ENCODE assay signal across 21 cellular contexts in the genomic region with DNA sequence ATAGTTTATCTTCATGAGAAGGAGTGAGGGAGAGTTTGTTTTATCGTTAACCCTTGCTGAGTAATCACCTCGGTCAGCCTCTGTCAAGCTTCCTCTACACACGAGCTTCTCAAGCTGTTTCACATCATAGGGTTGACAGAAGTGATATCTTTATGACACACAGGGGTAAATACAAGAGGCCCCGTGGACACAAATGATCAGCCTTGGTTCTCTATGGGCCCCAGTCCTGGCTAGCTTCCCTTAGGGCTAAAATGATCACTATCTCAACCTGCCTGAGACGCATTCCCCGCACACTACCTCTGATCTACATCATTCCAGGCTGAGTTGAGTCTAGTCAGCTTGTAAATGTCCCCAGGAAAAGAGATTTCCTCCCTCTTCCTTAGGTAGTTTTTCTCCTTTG. TPM values are rescaled to one million over a fixed set of nuclear protein-coding genes. Genes with fewer than 3 reads are reported as not detected.
A peak's percentile ranks its signal among the peaks of the same experiment; 100 is the strongest.
DNase-seq lines count a peak whose midpoint lies in the region; ATAC-seq and TF ChIP-seq lines count a peak whose summit lies in the region.
"Had no signal": no experiment of that assay in that cellular context is flagged by ENCODE, and none has a peak within 500 bp of the region (broad histone marks: within the 10 kb centered on the region; RNA-seq: fewer than 3 reads in every experiment).

No MANE protein-coding gene starts in this region.

- H3K9me3 ChIP-seq in IMR-90 (ENCODE audit: control insufficient read depth, insufficient read depth, low read length) (no peaks in the 10 kb centered on the region), mesenchymal stem cell (ENCODE audit: control insufficient read depth, low read length) (peaks cover 13% of the 10 kb centered on the region), heart right ventricle (peaks cover 0 to 19% (median 9%) of the 10 kb centered on the region in 11 donors)
- H3K9me3 ChIP-seq: ovary had no signal

- H3K56ac ChIP-seq in IMR-90 (ENCODE audit: extremely low read depth, insufficient read depth, low read length), result no peak overlapping the region

- no peaks in the 10 kb centered on the region for H4K20me1 ChIP-seq in IMR-90 (ENCODE audit: insufficient read depth, low read length)

- H2AFZ ChIP-seq in IMR-90 (replicated peaks; ENCODE audit: low read length, poor library complexity), result peak overlapping the region; percentile 75
- no peak overlapping the region for H2AFZ ChIP-seq in mesenchymal stem cell (ENCODE audit: low read depth, low read length)

- POLR2A ChIA-PET in IMR-90 (lab: Charles Lee; ENCODE audit: unreplicated experiment), result no interaction called here
- POLR2A ChIA-PET in WTC11 (lab: Charles Lee), result no interaction called here

- intact Hi-C loops in IMR-90 (cut with micrococcal nuclease) (no loop called here), heart right ventricle (cut with DNase I) (no loop called here)

- H3K27me3 Mint-ChIP-seq in WTC11 (ENCODE audit: low read depth), result no peaks in the 10 kb centered on the region; the same call in 1 of the 2 replicates

- H2BK20ac ChIP-seq in IMR-90 (ENCODE audit: low read depth, low read length), result no peak overlapping the region

- CTCF ChIA-PET in IMR-90 (lab: Yijun Ruan, JAX) (no interaction called here), WTC11 (lab: Charles Lee) (no interaction called here)

- H3K14ac ChIP-seq in IMR-90 (replicated peaks; ENCODE audit: low read depth, low read length) (no peak overlapping the region), mesenchymal stem cell (ENCODE audit: low read length in 2 of 2) (no peak overlapping the region)

- no TSS peak for BruUV-seq in IMR-90 (replicated peaks; lab: Mats Ljungman, UMichigan)

- H2AK5ac ChIP-seq in IMR-90 (ENCODE audit: low read depth, low read length) (no peak overlapping the region), mesenchymal stem cell (ENCODE audit: low read length, severe bottlenecking) (no peak overlapping the region)

- WGBS in IMR-90 (ENCODE audit: extremely low coverage in 2 of 2, insufficient read length in 1 of 2), 2 experiments, result no CpG with 5 or more reads among the region's 6 CpGs
- 31% methylated on average over 6 of the region's 6 CpGs for WGBS in mesenchymal stem cell
- whole genome bisulfite sequencing in heart right ventricle, 2 donors, result 48% methylated on average over 6 of the region's 6 CpGs

- peaks cover 9% of the 10 kb centered on the region for H3K36me3 Mint-ChIP-seq in WTC11
- H3K36me3 Mint-ChIP-seq: brain had no signal

- H3K9me1 ChIP-seq in IMR-90 (ENCODE audit: insufficient read depth, low read length), result no peaks in the 10 kb centered on the region

- in situ Hi-C loops in IMR-90 (cut with MboI; ENCODE audit: low sequenced_read_pairs), result no loop called here

- H2BK12ac ChIP-seq in mesenchymal stem cell (ENCODE audit: low read length in 2 of 2), result no peak overlapping the region

- no peak for TF ChIP-seq CTCF in IMR-90 (conservative IDR thresholded peaks at IDR 0.05; ENCODE audit: low read depth, low read length)
- no peak for TF ChIP-seq CTCF in WTC11 (IDR thresholded peaks at IDR 0.05)
- no peak for TF ChIP-seq CTCF in heart right ventricle (IDR thresholded peaks at IDR 0.05)

- H4K5ac ChIP-seq in IMR-90 (ENCODE audit: low read depth, low read length), result no peak overlapping the region

- H2BK5ac ChIP-seq in IMR-90 (ENCODE audit: low read depth, low read length, poor library complexity, severe bottlenecking) (no peak overlapping the region), mesenchymal stem cell (ENCODE audit: low read depth, low read length, poor library complexity, severe bottlenecking) (no peak overlapping the region)

- H3K9ac ChIP-seq in IMR-90 (ENCODE audit: low read depth, low read length) (no peak overlapping the region), mesenchymal stem cell (ENCODE audit: low read length) (no peak overlapping the region)

- no peak overlapping the region for H3K4me3 ChIP-seq in IMR-90 (ENCODE audit: insufficient read depth, low read depth, low read length)
- no peak overlapping the region for H3K4me3 ChIP-seq in mesenchymal stem cell (ENCODE audit: insufficient read depth in 1 of 2, low read depth in 1 of 2, low read length in 2 of 2)
- no peak overlapping the region for H3K4me3 ChIP-seq in heart right ventricle
- H3K4me3 ChIP-seq: adrenal gland, heart left ventricle, left ventricle myocardium inferior, ovary, upper lobe of left lung had no signal

- no peak for TF ChIP-seq POLR2A in IMR-90 (IDR thresholded peaks at IDR 0.05; ENCODE audit: low read depth, low read length)

- H3K4me1 Mint-ChIP-seq in WTC11, result 0 out of 2 replicates have a peak, but pooled peaks cover 4% of the 10 kb centered on the region
- H3K4me1 Mint-ChIP-seq: nephron had no signal

- H3K27ac ChIP-seq in IMR-90 (ENCODE audit: insufficient read depth, low read length) (no peak overlapping the region), mesenchymal stem cell (ENCODE audit: low read length, poor library complexity, severe bottlenecking) (no peak overlapping the region), heart right ventricle (no peak overlapping the region)
- H3K27ac ChIP-seq: adrenal gland, heart left ventricle, left ventricle myocardium inferior, ovary, upper lobe of left lung had no signal

- DNase-seq in IMR-90 (peak; percentile 44), WTC11 (ENCODE audit: low spot score) (no peak), mesenchymal stem cell (peak; percentile 20), NCI-H2029 treated with DMSO at 0.1 percent for 48 hours (lab: John Stamatoyannopoulos, UW) (no peak), heart right ventricle (no peak), inferior parietal cortex (ENCODE audit: extremely low spot score) (no peak)
- DNase-seq: activated CD4-positive, alpha-beta T cell treated with anti-CD3 and anti-CD28 coated beads, Interleukin-2, amount 50 U/mL, for 4 hours; activated naive CD4-positive, alpha-beta T cell treated with anti-CD3 and anti-CD28 coated beads for 36 hours; adrenal gland; heart left ventricle; left ventricle myocardium inferior; NCI-H1092; NCI-H187 treated with DMSO at 0.1 percent for 48 hours; NCI-H526; ovary; RPMI8226; stimulated activated CD4-positive, alpha-beta T cell treated with anti-CD3 and anti-CD28 coated beads, Interleukin-2, amount 100 ng/mL, for 48 hours; upper lobe of left lung had no signal

- no peak overlapping the region for H2AK9ac ChIP-seq in IMR-90 (replicated peaks; ENCODE audit: low read depth, low read length, poor library complexity)

- H3K36me3 ChIP-seq in IMR-90 (ENCODE audit: control insufficient read depth, insufficient read depth, low read length) (no peaks in the 10 kb centered on the region), mesenchymal stem cell (ENCODE audit: control insufficient read depth in 1 of 2, insufficient read depth in 2 of 2, low read depth in 1 of 2, low read length in 2 of 2) (no peaks in the 10 kb centered on the region), heart right ventricle (no peaks in the 10 kb centered on the region)
- H3K36me3 ChIP-seq: adrenal gland, heart left ventricle, left ventricle myocardium inferior, ovary, upper lobe of left lung had no signal

- no peak overlapping the region for H4K91ac ChIP-seq in IMR-90 (ENCODE audit: insufficient read depth, low read depth, low read length)
- no peak overlapping the region for H4K91ac ChIP-seq in mesenchymal stem cell (ENCODE audit: low read length)

- H3K4me3 Mint-ChIP-seq in WTC11, result no peak overlapping the region
- H3K4me3 Mint-ChIP-seq: activated naive CD4-positive, alpha-beta T cell treated with anti-CD3 and anti-CD28 coated beads for 36 hours; brain; nephron had no signal

- H3K18ac ChIP-seq in IMR-90 (ENCODE audit: low read depth, low read length) (no peak overlapping the region), mesenchymal stem cell (ENCODE audit: low read depth in 1 of 2, low read length in 2 of 2) (no peak overlapping the region)

- dilution Hi-C loops in IMR-90 (cut with HindIII; ENCODE audit: low sequenced_read_pairs, unreplicated experiment), result no loop called here

- H3K27me3 ChIP-seq in IMR-90 (ENCODE audit: control insufficient read depth, insufficient read depth, low read length) (peaks cover 1% of the 10 kb centered on the region; the same call in 1 of the 2 replicates), mesenchymal stem cell (ENCODE audit: control insufficient read depth in 1 of 2, insufficient read depth in 1 of 2, low read length in 2 of 2) (no peaks in the 10 kb centered on the region), heart right ventricle (no peaks in the 10 kb centered on the region)
- H3K27me3 ChIP-seq: adrenal gland, heart left ventricle, ovary, upper lobe of left lung had no signal

- ATAC-seq in IMR-90 (ENCODE audit: low read depth) (peak; percentile 24), WTC11 (no peak), heart right ventricle (no peak), GM18867 (IDR thresholded peaks at IDR 0.05; ENCODE audit: unreplicated experiment) (no peak)
- ATAC-seq: heart left ventricle had no signal

- H3K27ac Mint-ChIP-seq in WTC11, result peak overlapping the region; percentile 68; the same call in 1 of the 2 replicates
- H3K27ac Mint-ChIP-seq: activated naive CD4-positive, alpha-beta T cell treated with anti-CD3 and anti-CD28 coated beads for 36 hours; brain had no signal

- H3K4ac ChIP-seq in IMR-90 (ENCODE audit: low read depth, low read length), result no peak overlapping the region
- H3K4ac ChIP-seq in mesenchymal stem cell (ENCODE audit: low read depth in 1 of 2, low read length in 2 of 2), result no peak overlapping the region

- H4K8ac ChIP-seq in IMR-90 (ENCODE audit: low read depth in 2 of 2, low read length in 2 of 2) (no peak overlapping the region), mesenchymal stem cell (ENCODE audit: low read length) (no peak overlapping the region)

- H2BK120ac ChIP-seq in IMR-90 (ENCODE audit: low read depth, low read length), result no peak overlapping the region
- H2BK120ac ChIP-seq in mesenchymal stem cell (ENCODE audit: low read depth, low read length), result no peak overlapping the region

- no peaks in the 10 kb centered on the region for H3K79me1 ChIP-seq in IMR-90 (ENCODE audit: low read depth in 1 of 2, low read length in 2 of 2)
- no peaks in the 10 kb centered on the region for H3K79me1 ChIP-seq in mesenchymal stem cell (replicated peaks; ENCODE audit: low read length, poor library complexity, severe bottlenecking)

- H2BK15ac ChIP-seq in IMR-90 (ENCODE audit: low read depth, low read length) (no peak overlapping the region), mesenchymal stem cell (ENCODE audit: low read depth, poor library complexity, severe bottlenecking) (no peak overlapping the region)

- H3K4me2 ChIP-seq in IMR-90 (ENCODE audit: low read depth, low read length), result no peak overlapping the region
- no peak overlapping the region for H3K4me2 ChIP-seq in mesenchymal stem cell (ENCODE audit: low read length, poor library complexity, severe bottlenecking)

- TF ChIP-seq RAD21 in IMR-90 (IDR thresholded peaks at IDR 0.05; ENCODE audit: low read length), result no peak

- no peak overlapping the region for H3K23ac ChIP-seq in IMR-90 (ENCODE audit: low read depth, low read length)
- no peak overlapping the region for H3K23ac ChIP-seq in mesenchymal stem cell (ENCODE audit: low read length in 2 of 2)

- H3K9me3 Mint-ChIP-seq in WTC11, result peaks cover 18% of the 10 kb centered on the region

- H3K4me1 ChIP-seq in IMR-90 (ENCODE audit: control insufficient read depth, insufficient read depth, low read length), result no peaks in the 10 kb centered on the region; the same call in 1 of the 2 replicates
- no peaks in the 10 kb centered on the region for H3K4me1 ChIP-seq in mesenchymal stem cell (ENCODE audit: control insufficient read depth, insufficient read depth, low read depth, low read length)
- H3K4me1 ChIP-seq in heart right ventricle, result peaks cover 0 to 12% (median 0%) of the 10 kb centered on the region in 9 donors
- H3K4me1 ChIP-seq: adrenal gland, left ventricle myocardium inferior, upper lobe of left lung had no signal

RNA-seq across cellular contexts. Expression of gene PPARG, which starts 35.3 kb away (rescaled TPM):
- total RNA-seq in IMR-90 (2012; rRNA removed) (21.9 and 23.8 TPM in 2 replicates), WTC11 (2021) (0.30 to 0.79 TPM (median 0.66 TPM) in 3 replicates), heart right ventricle (10 to 100 TPM; 12.4 to 31.5 (median 16.7) TPM)
- polyA plus RNA-seq in IMR-90 (2012; rRNA removed) (11.2 and 11.5 TPM in 2 replicates), heart right ventricle (10 to 100 TPM; 10.8 to 15.1 TPM)
- 5.5 and 9.1 TPM in 2 replicates for polyA plus RNA-seq in IMR-90 (2012; cell fraction: cytosol; rRNA removed)
- polyA plus RNA-seq in IMR-90 (2012; cell fraction: nucleus; rRNA removed; ENCODE audit: low replicate concordance), result 2.9 and 14.1 TPM in 2 replicates
- polyA plus RNA-seq in mesenchymal stem cell (2013, experiment 1 of 2), result 10.3 TPM
- 9.9 TPM for polyA plus RNA-seq in mesenchymal stem cell (2013, experiment 2 of 2)

Comparison
In these comparisons a context has a peak if more than half of its experiments do, and no peak if none do; other contexts are left out.
1. DNase-seq: peak in IMR-90 (single experiment) and mesenchymal stem cell (single experiment); none in WTC11 (single experiment), NCI-H2029 treated with DMSO at 0.1 percent for 48 hours (single experiment), heart right ventricle (0 of 2) and inferior parietal cortex (single experiment).